ENCODE assay signal across 13 cellular contexts in genomic region chr15:69665641-69666091, GRCh38.
DNase-seq lines count a peak whose midpoint lies in the region; ATAC-seq and TF ChIP-seq lines count a peak whose summit lies in the region.
"Had no signal": no experiment of that assay in that cellular context is flagged by ENCODE, and none has a peak within 500 bp of the region (broad histone marks: within the 10 kb centered on the region; RNA-seq: fewer than 3 reads in every experiment).

No MANE protein-coding gene starts in this region.

- peak overlapping the region; percentile 31 for H3K9ac ChIP-seq in neuronal stem cell (ENCODE audit: low read depth, low read length, poor library complexity)

- no peak overlapping the region for H4K8ac ChIP-seq in neuronal stem cell (ENCODE audit: low read depth, low read length)

- H3K79me1 ChIP-seq in neuronal stem cell (ENCODE audit: low read depth, low read length): no peaks in the 10 kb centered on the region

- H3K14ac ChIP-seq in neuronal stem cell (ENCODE audit: low read length): no peak overlapping the region

- DNase-seq in NCI-H1694 treated with DMSO at 0.1 percent for 48 hours (lab: John Stamatoyannopoulos, UW) (peak; percentile 20), NCI-H1694 (lab: John Stamatoyannopoulos, UW) (no peak), NB4 (ENCODE audit: low read depth) (peak; percentile 32), neuronal stem cell (ENCODE audit: low spot score) (no peak), NCI-H1092 (lab: John Stamatoyannopoulos, UW) (no peak), AG08395 (ENCODE audit: low spot score) (no peak), NCI-H2196 treated with DMSO at 0.1 percent for 48 hours (lab: John Stamatoyannopoulos, UW; ENCODE audit: unreplicated experiment) (no peak)
- DNase-seq: NCI-H187 treated with DMSO at 0.1 percent for 48 hours had no signal

- peaks cover 11% of the 10 kb centered on the region for H3K4me1 Mint-ChIP-seq in activated T-helper 17 cell treated with anti-CD3 and anti-CD28 coated beads, Interleukin-2, amount 50 U/mL, for 72 hours

- TF ChIP-seq CTCF in NB4 (IDR thresholded peaks at IDR 0.05; ENCODE audit: low read depth, low read length): no peak

- H3K27ac ChIP-seq in neuronal stem cell (replicated peaks; ENCODE audit: low read length): no peak overlapping the region

- H3K9me3 Mint-ChIP-seq in activated T-helper 17 cell treated with anti-CD3 and anti-CD28 coated beads, Interleukin-2, amount 50 U/mL, for 72 hours: no peaks in the 10 kb centered on the region
- H3K9me3 Mint-ChIP-seq: activated CD4-positive, alpha-beta T cell treated with anti-CD3 and anti-CD28 coated beads, Interleukin-2, amount 10 ng/mL, durations not matched to agents 7 days and 5 days; activated naive CD4-positive, alpha-beta T cell treated with anti-CD3 and anti-CD28 coated beads for 36 hours had no signal

- H3K9me3 ChIP-seq in neuronal stem cell (replicated peaks in 1 of 2; ENCODE audit: control insufficient read depth in 2 of 2, insufficient read depth in 1 of 2, low read depth in 1 of 2, low read length in 2 of 2): no peaks in the 10 kb centered on the region
- H3K9me3 ChIP-seq: lower lobe of right lung had no signal

- no peaks in the 10 kb centered on the region for H3K36me3 ChIP-seq in neuronal stem cell (replicated peaks in 1 of 2; ENCODE audit: control insufficient read depth in 2 of 2, insufficient read depth in 2 of 2, low read length in 2 of 2)
- H3K36me3 ChIP-seq: lower lobe of right lung had no signal

- no peak overlapping the region for H3K4me3 ChIP-seq in NB4 (ENCODE audit: low read depth, low read length)
- H3K4me3 ChIP-seq in neuronal stem cell (ENCODE audit: low read length in 2 of 2): no peak overlapping the region
- H3K4me3 ChIP-seq: lower lobe of right lung had no signal

- H2BK120ac ChIP-seq in neuronal stem cell (ENCODE audit: low read depth, low read length): no peak overlapping the region

- H2AFZ ChIP-seq in neuronal stem cell (ENCODE audit: low read length): peak overlapping the region; percentile 45

- H3K4ac ChIP-seq in neuronal stem cell (ENCODE audit: low read length): no peak overlapping the region

- peaks cover 0 to 20% (median 0%) of the 10 kb centered on the region in 3 experiments for H3K27me3 ChIP-seq in neuronal stem cell (ENCODE audit: control insufficient read depth in 3 of 3, insufficient read depth in 3 of 3, low read depth in 1 of 3, low read length in 3 of 3)

- no peak overlapping the region for H2AK5ac ChIP-seq in neuronal stem cell (ENCODE audit: low read depth, low read length)

- no peak overlapping the region for H4K91ac ChIP-seq in neuronal stem cell (ENCODE audit: low read depth, low read length, poor library complexity)

- H3K27ac Mint-ChIP-seq in activated T-helper 17 cell treated with anti-CD3 and anti-CD28 coated beads, Interleukin-2, amount 50 U/mL, for 72 hours: peak overlapping the region; percentile 79
- H3K27ac Mint-ChIP-seq: activated naive CD4-positive, alpha-beta T cell treated with anti-CD3 and anti-CD28 coated beads for 36 hours; progenitor cell of endocrine pancreas had no signal

- H3K4me1 ChIP-seq in neuronal stem cell (ENCODE audit: control insufficient read depth in 2 of 2, insufficient read depth in 1 of 2, low read depth in 1 of 2, low read length in 2 of 2): peaks cover 0 to 14% of the 10 kb centered on the region in 2 donors

- no peak overlapping the region for H3K4me2 ChIP-seq in neuronal stem cell (ENCODE audit: insufficient read depth, low read length, poor library complexity, severe bottlenecking)

- H3K23ac ChIP-seq in neuronal stem cell (ENCODE audit: low read depth, low read length, poor library complexity): no peak overlapping the region

- no CpG with 5 or more reads among the region's 10 CpGs for WGBS in neuronal stem cell (ENCODE audit: extremely low coverage in 2 of 2, insufficient read length in 2 of 2, insufficient replicate concordance in 1 of 2), 2 donors

- no peak overlapping the region for H2BK5ac ChIP-seq in neuronal stem cell (ENCODE audit: low read length)

- H2BK15ac ChIP-seq in neuronal stem cell (ENCODE audit: low read length): peak overlapping the region; percentile 52

- TF ChIP-seq POLR2A in NB4 (IDR thresholded peaks at IDR 0.05; ENCODE audit: extremely low read depth, insufficient read length): no peak

- H3K27me3 Mint-ChIP-seq in activated T-helper 17 cell treated with anti-CD3 and anti-CD28 coated beads, Interleukin-2, amount 50 U/mL, for 72 hours: no peaks in the 10 kb centered on the region
- H3K27me3 Mint-ChIP-seq: activated CD4-positive, alpha-beta T cell treated with anti-CD3 and anti-CD28 coated beads, Interleukin-2, amount 10 ng/mL, durations not matched to agents 7 days and 5 days had no signal

- H2BK12ac ChIP-seq in neuronal stem cell (ENCODE audit: low read length): no peak overlapping the region

- no peaks in the 10 kb centered on the region for H3K36me3 Mint-ChIP-seq in activated T-helper 17 cell treated with anti-CD3 and anti-CD28 coated beads, Interleukin-2, amount 50 U/mL, for 72 hours (ENCODE audit: low read depth)

- peak overlapping the region; percentile 55 for H3K4me3 Mint-ChIP-seq in activated T-helper 17 cell treated with anti-CD3 and anti-CD28 coated beads, Interleukin-2, amount 50 U/mL, for 72 hours
- H3K4me3 Mint-ChIP-seq: activated CD4-positive, alpha-beta T cell treated with anti-CD3 and anti-CD28 coated beads, Interleukin-2, amount 10 ng/mL, durations not matched to agents 7 days and 5 days; activated naive CD4-positive, alpha-beta T cell treated with anti-CD3 and anti-CD28 coated beads for 36 hours had no signal

- ATAC-seq in activated T-helper 17 cell treated with anti-CD3 and anti-CD28 coated beads, Interleukin-2, amount 50 U/mL, for 72 hours (replicated peaks): peak; percentile 13

- peak overlapping the region; percentile 78 for H3K18ac ChIP-seq in neuronal stem cell (ENCODE audit: low read length)

Comparison
In these comparisons a context has a peak if more than half of its experiments do, and no peak if none do; other contexts are left out.
1. DNase-seq: peak in NCI-H1694 treated with DMSO at 0.1 percent for 48 hours (single experiment) and NB4 (single experiment); none in NCI-H1694 (single experiment), neuronal stem cell (single experiment), NCI-H1092 (single experiment), AG08395 (single experiment) and NCI-H2196 treated with DMSO at 0.1 percent for 48 hours (single experiment).